Comparison of ENCODE assay signal across 14 cellular contexts in genomic region chr3:9403463-9403862, GRCh38. TPM values are rescaled to one million over a fixed set of nuclear protein-coding genes. Genes with fewer than 3 reads are reported as not detected.
DNase-seq lines count a peak whose midpoint lies in the region; ATAC-seq, FAIRE-seq and TF ChIP-seq lines count a peak whose summit lies in the region.
"Had no signal": no experiment of that assay in that cellular context is flagged by ENCODE, and none has a peak within 500 bp of the region (broad histone marks: within the 10 kb centered on the region; RNA-seq: fewer than 3 reads in every experiment).

No MANE protein-coding gene starts in this region.

- H3K9me3 ChIP-seq in breast epithelium (no peaks in the 10 kb centered on the region), WERI-Rb-1 (ENCODE audit: severe bottlenecking) (no peaks in the 10 kb centered on the region), iPS-18a (ENCODE audit: control insufficient read depth, low read depth, low read length) (no peaks in the 10 kb centered on the region), testis (no peaks in the 10 kb centered on the region), colonic mucosa (no peaks in the 10 kb centered on the region)
- H3K9me3 ChIP-seq: thoracic aorta had no signal

- POLR2A ChIA-PET in MCF 10A (lab: Yijun Ruan, JAX) = interaction anchor here (0.5 to 4.1 kb wide), 7 partner anchors 8 to 50 kb away, joined by 3 to 67 read pairs (median 7); no protein-coding TSS in a partner anchor

- no peaks in the 10 kb centered on the region for H3K27me3 Mint-ChIP-seq in MCF 10A (ENCODE audit: insufficient read depth, unreplicated experiment)
- H3K27me3 Mint-ChIP-seq: activated CD8-positive, alpha-beta T cell treated with anti-CD3 and anti-CD28 coated beads for 36 hours had no signal

- intact Hi-C loops in breast epithelium (cut with DNase I; ENCODE audit: low total_unique reads) = no loop called here
- intact Hi-C loops in MCF 10A (cut with micrococcal nuclease) = no loop called here
- intact Hi-C loops in testis (cut with DNase I; ENCODE audit: low total_unique reads) = no loop called here
- intact Hi-C loops in colonic mucosa (cut with DNase I) = no loop called here

- no peaks in the 10 kb centered on the region for H3K9me3 Mint-ChIP-seq in MCF 10A (ENCODE audit: unreplicated experiment)
- H3K9me3 Mint-ChIP-seq: activated CD8-positive, alpha-beta T cell treated with anti-CD3 and anti-CD28 coated beads for 36 hours had no signal

- H3K4me1 Mint-ChIP-seq in MCF 10A (ENCODE audit: insufficient read depth, unreplicated experiment) = peaks cover 46% of the 10 kb centered on the region

- DNase-seq in breast epithelium (ENCODE audit: low spot score in 2 of 2) (no peak), MCF 10A (ENCODE audit: unreplicated experiment) (no peak), WERI-Rb-1 (no peak), testis (no peak), colonic mucosa (no peak), RCC 7860 (ENCODE audit: low spot score) (no peak)
- DNase-seq: ACHN; activated CD8-positive, alpha-beta T cell treated with anti-CD3 and anti-CD28 coated beads for 36 hours; RPMI8226; stimulated activated CD4-positive, alpha-beta T cell treated with anti-CD3 and anti-CD28 coated beads, Interleukin-12 subunit alpha, Interleukin-12 subunit beta, amount 100 ng/mL, for 4 hours had no signal

- no TSS peak for BruUV-seq in MCF 10A (replicated peaks; lab: Mats Ljungman, UMichigan)

- H3K27ac Mint-ChIP-seq in MCF 10A (ENCODE audit: low read depth, unreplicated experiment) = no peak overlapping the region
- H3K27ac Mint-ChIP-seq: activated CD8-positive, alpha-beta T cell treated with anti-CD3 and anti-CD28 coated beads for 36 hours had no signal

- peaks cover 9% of the 10 kb centered on the region for H3K36me3 Mint-ChIP-seq in MCF 10A (ENCODE audit: insufficient read depth, unreplicated experiment)

- no peak overlapping the region for H3K4me3 ChIP-seq in breast epithelium
- H3K4me3 ChIP-seq in WERI-Rb-1 (ENCODE audit: low read depth, low read length) = peak overlapping the region; percentile 30
- H3K4me3 ChIP-seq in iPS-18a (ENCODE audit: low read length) = peak overlapping the region; percentile 83
- no peak overlapping the region for H3K4me3 ChIP-seq in testis
- no peak overlapping the region for H3K4me3 ChIP-seq in colonic mucosa
- H3K4me3 ChIP-seq: thoracic aorta had no signal

- H3K27me3 ChIP-seq in breast epithelium = no peaks in the 10 kb centered on the region
- H3K27me3 ChIP-seq in WERI-Rb-1 (ENCODE audit: insufficient read depth, low read depth, severe bottlenecking) = no peaks in the 10 kb centered on the region
- no peaks in the 10 kb centered on the region for H3K27me3 ChIP-seq in iPS-18a (ENCODE audit: control insufficient read depth, insufficient read depth, low read length)
- H3K27me3 ChIP-seq in testis = no peaks in the 10 kb centered on the region
- H3K27me3 ChIP-seq in colonic mucosa = no peaks in the 10 kb centered on the region
- H3K27me3 ChIP-seq: brain microvascular endothelial cell had no signal

- FAIRE-seq in RCC 7860 (lab: Jason Lieb, UNC) = no peak

- no peak for ATAC-seq in HG02763 (IDR thresholded peaks at IDR 0.05; ENCODE audit: unreplicated experiment)
- ATAC-seq: activated CD8-positive, alpha-beta T cell treated with anti-CD3 and anti-CD28 coated beads for 36 hours had no signal

- H3K9ac ChIP-seq in iPS-18a (ENCODE audit: low read length) (peak overlapping the region; percentile 89), colonic mucosa (ENCODE audit: low read depth in 2 of 2, low read length in 2 of 2) (no peak overlapping the region)

- TF ChIP-seq POLR2A in breast epithelium (IDR thresholded peaks at IDR 0.05) (no peak), testis (IDR thresholded peaks at IDR 0.05) (no peak)

- no peak overlapping the region for H3K4me3 Mint-ChIP-seq in MCF 10A (ENCODE audit: unreplicated experiment)
- H3K4me3 Mint-ChIP-seq: activated CD8-positive, alpha-beta T cell treated with anti-CD3 and anti-CD28 coated beads for 36 hours had no signal

- H3K36me3 ChIP-seq in breast epithelium (no peaks in the 10 kb centered on the region), WERI-Rb-1 (peaks cover 9% of the 10 kb centered on the region), iPS-18a (ENCODE audit: control insufficient read depth, low read depth, low read length) (no peaks in the 10 kb centered on the region), testis (ENCODE audit: low read depth, missing control alignments) (no peaks in the 10 kb centered on the region), colonic mucosa (no peaks in the 10 kb centered on the region)
- H3K36me3 ChIP-seq: brain microvascular endothelial cell, thoracic aorta had no signal

- H3K27ac ChIP-seq in breast epithelium (peak overlapping the region; percentile 22 to 100), WERI-Rb-1 (peak overlapping the region; percentile 99), iPS-18a (ENCODE audit: low read length) (peak overlapping the region; percentile 34), testis (peak overlapping the region; percentile 4 to 98), colonic mucosa (no peak overlapping the region)

- CTCF ChIA-PET in MCF 10A (lab: Yijun Ruan, JAX) = interaction anchor here (0.6 to 1.5 kb wide), 2 partner anchors 15 to 19 kb away, joined by 3 to 5 read pairs; no protein-coding TSS in a partner anchor

- TF ChIP-seq CTCF in breast epithelium (IDR thresholded peaks at IDR 0.05) (no peak), MCF 10A (IDR thresholded peaks at IDR 0.05; ENCODE audit: unreplicated experiment) (no peak), WERI-Rb-1 (IDR thresholded peaks at IDR 0.05; ENCODE audit: low read depth, low read length) (no peak), testis (IDR thresholded peaks at IDR 0.05) (no peak), colonic mucosa (IDR thresholded peaks at IDR 0.05) (no peak)

- peaks cover 3 to 30% of the 10 kb centered on the region in 2 donors for H3K4me1 ChIP-seq in breast epithelium
- H3K4me1 ChIP-seq in iPS-18a (ENCODE audit: control insufficient read depth, low read depth, low read length) = peaks cover 62% of the 10 kb centered on the region
- peaks cover 72% of the 10 kb centered on the region for H3K4me1 ChIP-seq in testis
- peaks cover 31% of the 10 kb centered on the region for H3K4me1 ChIP-seq in colonic mucosa

- 18 to 25% methylated on average over 2 of the region's 2 CpGs for WGBS in testis, 2 donors

RNA-seq across cellular contexts. Expression of gene SETD5, which starts 6.0 kb away (rescaled TPM):
- total RNA-seq in breast epithelium (100 to 1,000 TPM in 2 of 3 donors, 10 to 100 TPM in 1; 63.0 to 135 (median 118) TPM), MCF 10A (2022) (149 TPM in 2 replicates), testis (100 to 1,000 TPM; 155 to 168 TPM), colonic mucosa (10 to 100 TPM; 89.1 to 91.3 TPM)
- 70.5 TPM for polyA plus RNA-seq in testis (ENCODE audit: insufficient read depth, low read depth, low replicate concordance)

RNA-seq across cellular contexts. Expression of gene THUMPD3, which starts 40.6 kb away (rescaled TPM):
- total RNA-seq in breast epithelium (10 to 100 TPM; 22.2 to 36.4 (median 25.2) TPM), MCF 10A (2022) (53.4 and 63.0 TPM in 2 replicates), testis (10 to 100 TPM; 55.0 to 76.1 TPM), colonic mucosa (10 to 100 TPM; 40.1 to 46.0 TPM)
- polyA plus RNA-seq in testis (ENCODE audit: insufficient read depth, low read depth, low replicate concordance) = 140 TPM

Comparison
In these comparisons a context has a peak if more than half of its experiments do, and no peak if none do; other contexts are left out.
1. H3K4me3 ChIP-seq: peak in WERI-Rb-1 (single experiment) and iPS-18a (single experiment); none in breast epithelium (0 of 3), testis (0 of 2) and colonic mucosa (single experiment).